In genomic region chr7:71776726-71777125, GRCh38 we compare ENCODE assay signal across 24 cellular contexts.
"Had no signal": no experiment of that assay in that cellular context is flagged by ENCODE, and none has a peak within 500 bp of the region (broad histone marks: within the 10 kb centered on the region; RNA-seq: fewer than 3 reads in every experiment).

No MANE protein-coding gene starts in this region.

- H3K36me3 ChIP-seq: MG63 had no signal

- H3K9me3 ChIP-seq: MG63, SK-N-SH had no signal

- H3K27ac ChIP-seq: RWPE1 had no signal

- H3K9ac ChIP-seq: SK-N-SH had no signal

- ATAC-seq: HepG2, Panc1, PC-3 had no signal

- DNase-seq: IMR-90; Karpas-422; KG1; MG63; NCI-H1092 treated with DMSO at 0.1 percent for 48 hours; NCI-H1436; NCI-H187; NCI-H2029; NCI-H2081 treated with DMSO at 0.1 percent for 48 hours; NCI-H2171; NCI-H226; NCI-H446; NCI-H510A; NCI-H524 treated with DMSO at 0.1 percent for 48 hours; NCI-H69; NCI-H774; NK-92 treated with Interleukin-12 subunit alpha and Interleukin-12 subunit beta, amount 100 ng/mL, for 24 hours; PC-3; SHP77; SK-N-SH; SW 1271 had no signal

- H3K4me2 ChIP-seq: SK-N-SH had no signal

- FAIRE-seq: HepG2 had no signal

- H3K4me3 ChIP-seq: MG63 had no signal

- H3K27me3 ChIP-seq: MG63 had no signal
